In the genomic region with DNA sequence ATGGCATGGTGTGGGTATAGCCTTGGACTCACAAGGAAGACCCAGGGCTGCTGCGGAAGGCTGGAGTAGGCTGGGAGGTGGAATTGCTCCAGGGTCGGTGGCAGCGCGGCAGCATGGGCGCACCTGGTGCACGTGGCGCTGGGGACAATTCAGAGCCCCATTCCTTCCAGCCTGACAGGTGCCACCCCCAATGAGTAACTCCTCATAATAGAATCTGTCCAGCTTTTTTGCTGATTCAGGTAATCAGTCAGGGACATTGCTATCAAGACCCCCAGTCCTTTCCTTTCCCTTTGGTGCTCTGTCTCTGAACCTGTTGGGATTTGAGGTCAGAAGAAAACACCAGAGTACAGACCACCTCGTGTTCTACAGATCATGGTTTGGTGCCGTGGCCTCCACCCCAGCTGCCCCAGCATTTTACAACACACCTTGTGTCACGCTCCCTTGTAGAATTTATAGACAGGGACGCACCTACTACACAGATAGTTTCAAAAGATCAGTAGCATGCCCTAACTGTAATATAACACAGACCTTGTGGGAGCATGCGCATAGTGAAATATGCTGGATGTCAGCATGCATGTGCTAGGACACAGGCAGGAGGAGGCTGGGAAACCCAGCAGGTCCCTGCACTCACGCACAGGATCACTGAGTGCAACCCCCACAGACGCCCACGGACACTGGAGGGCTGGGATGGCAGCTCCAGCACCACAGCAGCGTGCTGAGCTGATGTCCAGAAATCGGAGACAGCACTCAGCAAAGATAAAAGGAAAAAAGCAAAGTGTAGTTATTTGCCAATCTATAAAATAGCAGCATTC, we compare ENCODE assay signal across 14 cellular contexts. TPM values are rescaled to one million over a fixed set of nuclear protein-coding genes. Genes with fewer than 3 reads are reported as not detected.
"Had no signal": no experiment of that assay in that cellular context is flagged by ENCODE, and none has a peak within 500 bp of the region (broad histone marks: within the 10 kb centered on the region; RNA-seq: fewer than 3 reads in every experiment).

No MANE protein-coding gene starts in this region.

- H3K4me1 ChIP-seq: ascending aorta, Peyer's patch, SJCRH30 had no signal

- H3K4me3 Mint-ChIP-seq: activated CD8-positive, alpha-beta memory T cell treated with anti-CD3 and anti-CD28 coated beads, Interleukin-2, amount 10 ng/mL, durations not matched to agents 7 days and 5 days; activated CD8-positive, alpha-beta T cell treated with anti-CD3 and anti-CD28 coated beads, Interleukin-2, amount 10 ng/mL, durations not matched to agents 7 days and 5 days; activated naive CD8-positive, alpha-beta T cell treated with anti-CD3 and anti-CD28 coated beads, Interleukin-2, amount 50 U/mL, for 24 hours; activated T-cell treated with anti-CD3 and anti-CD28 coated beads, Interleukin-2, amount 50 U/mL, for 4 hours; brain had no signal

- ATAC-seq: activated CD8-positive, alpha-beta memory T cell treated with anti-CD3 and anti-CD28 coated beads, Interleukin-2, amount 10 ng/mL, durations not matched to agents 7 days and 5 days; activated CD8-positive, alpha-beta T cell treated with anti-CD3 and anti-CD28 coated beads, Interleukin-2, amount 10 ng/mL, durations not matched to agents 7 days and 5 days; activated naive CD4-positive, alpha-beta T cell treated with anti-CD3 and anti-CD28 coated beads, Interleukin-2, amount 50 U/mL, for 72 hours; activated naive CD8-positive, alpha-beta T cell treated with anti-CD3 and anti-CD28 coated beads, Interleukin-2, amount 50 U/mL, for 24 hours; activated T-cell treated with anti-CD3 and anti-CD28 coated beads, Interleukin-2, amount 50 U/mL, for 4 hours had no signal

- H3K9me3 ChIP-seq: ascending aorta, Peyer's patch, SJCRH30 had no signal

- H3K27me3 ChIP-seq: ascending aorta, Peyer's patch, SJCRH30 had no signal

- H3K36me3 ChIP-seq: ascending aorta had no signal

- H3K27ac ChIP-seq: ascending aorta, Peyer's patch, RWPE1, SJCRH30 had no signal

- H3K4me3 ChIP-seq: ascending aorta, Peyer's patch, SJCRH30 had no signal

- H3K4me1 Mint-ChIP-seq: activated CD8-positive, alpha-beta memory T cell treated with anti-CD3 and anti-CD28 coated beads, Interleukin-2, amount 10 ng/mL, durations not matched to agents 7 days and 5 days; activated naive CD8-positive, alpha-beta T cell treated with anti-CD3 and anti-CD28 coated beads, Interleukin-2, amount 50 U/mL, for 24 hours had no signal

- DNase-seq: activated CD4-positive, CD25-positive, alpha-beta regulatory T cell treated with anti-CD3 and anti-CD28 coated beads, Interleukin-2, amount 50 U/mL, for 72 hours; activated CD8-positive, alpha-beta memory T cell treated with anti-CD3 and anti-CD28 coated beads, Interleukin-2, amount 10 ng/mL, durations not matched to agents 7 days and 5 days; cerebellar nuclear complex; NCI-H510A; Right ventricle myocardium superior had no signal

- H3K27ac Mint-ChIP-seq: activated CD8-positive, alpha-beta memory T cell treated with anti-CD3 and anti-CD28 coated beads, Interleukin-2, amount 10 ng/mL, durations not matched to agents 7 days and 5 days; activated CD8-positive, alpha-beta T cell treated with anti-CD3 and anti-CD28 coated beads, Interleukin-2, amount 10 ng/mL, durations not matched to agents 7 days and 5 days; activated naive CD4-positive, alpha-beta T cell treated with anti-CD3 and anti-CD28 coated beads, Interleukin-2, amount 50 U/mL, for 72 hours; activated naive CD8-positive, alpha-beta T cell treated with anti-CD3 and anti-CD28 coated beads, Interleukin-2, amount 50 U/mL, for 24 hours had no signal

- H3K36me3 Mint-ChIP-seq: activated CD8-positive, alpha-beta memory T cell treated with anti-CD3 and anti-CD28 coated beads, Interleukin-2, amount 10 ng/mL, durations not matched to agents 7 days and 5 days; activated naive CD4-positive, alpha-beta T cell treated with anti-CD3 and anti-CD28 coated beads, Interleukin-2, amount 50 U/mL, for 72 hours had no signal

- H3K27me3 Mint-ChIP-seq: activated CD8-positive, alpha-beta memory T cell treated with anti-CD3 and anti-CD28 coated beads, Interleukin-2, amount 10 ng/mL, durations not matched to agents 7 days and 5 days; brain had no signal

- H3K9me3 Mint-ChIP-seq: activated naive CD4-positive, alpha-beta T cell treated with anti-CD3 and anti-CD28 coated beads, Interleukin-2, amount 50 U/mL, for 72 hours; activated naive CD8-positive, alpha-beta T cell treated with anti-CD3 and anti-CD28 coated beads, Interleukin-2, amount 50 U/mL, for 24 hours; activated T-cell treated with anti-CD3 and anti-CD28 coated beads, Interleukin-2, amount 50 U/mL, for 4 hours; brain had no signal

RNA-seq across cellular contexts. Expression of gene CTSL, which starts 47.9 kb away (rescaled TPM):
- total RNA-seq: activated CD8-positive, alpha-beta T cell treated with anti-CD3 and anti-CD28 coated beads, Interleukin-2, amount 10 ng/mL, durations not matched to agents 7 days and 5 days had no signal
